ENCODE assay signal across 7 cellular contexts in genomic region chr17:45893725-45894021, GRCh38. TPM values are rescaled to one million over a fixed set of nuclear protein-coding genes. Genes with fewer than 3 reads are reported as not detected.
DNase-seq lines count a peak whose midpoint lies in the region; ATAC-seq and TF ChIP-seq lines count a peak whose summit lies in the region.

No MANE protein-coding gene starts in this region.

- H3K9me3 Mint-ChIP-seq in T-cell = no peaks in the 10 kb centered on the region

- POLR2A ChIA-PET in T-cell (lab: Charles Lee) = no interaction called here

- H3K27ac Mint-ChIP-seq in T-cell = peak overlapping the region; percentile 68 to 72

- H3K36me3 ChIP-seq in H7 (replicated peaks; ENCODE audit: control insufficient read depth, insufficient read depth, low read length) = no peaks in the 10 kb centered on the region
- H3K36me3 ChIP-seq in skeletal muscle satellite cell (ENCODE audit: insufficient read depth, low read length) = no peaks in the 10 kb centered on the region

- ATAC-seq in T-cell (replicated peaks in 1 of 4) = peak in 1 of 4 experiments; percentile 17

- peaks cover 13 to 17% of the 10 kb centered on the region in 2 donors for H3K27me3 Mint-ChIP-seq in T-cell

- peak overlapping the region; percentile 68 for H3K9ac ChIP-seq in skeletal muscle satellite cell (ENCODE audit: low read depth, low read length)

- peak overlapping the region; percentile 96 for H3K4me2 ChIP-seq in skeletal muscle satellite cell (ENCODE audit: low read length)

- H3K4me1 Mint-ChIP-seq in T-cell = peaks cover 5 to 28% (median 9%) of the 10 kb centered on the region in 3 donors

- peak overlapping the region; percentile 53 for H3K4me3 ChIP-seq in H7 (ENCODE audit: insufficient read depth, low read depth, low read length)
- H3K4me3 ChIP-seq in foreskin fibroblast (ENCODE audit: low read depth in 1 of 2, low read length in 2 of 2) = peak overlapping the region; percentile 57 to 61
- peak overlapping the region; percentile 78 for H3K4me3 ChIP-seq in skeletal muscle satellite cell (ENCODE audit: low read length)

- no peak for TF ChIP-seq CTCF in foreskin fibroblast (IDR thresholded peaks at IDR 0.05; ENCODE audit: low read depth, low read length)

- CTCF ChIA-PET in T-cell (lab: Charles Lee) = interaction anchor here in 1 of 2 donors (0.5 kb wide), 1 partner anchor 12 kb away, joined by 5 read pairs; no protein-coding TSS in a partner anchor

- no peak for DNase-seq in H7
- no peak for DNase-seq in T-cell
- DNase-seq in foreskin fibroblast = no peak
- no peak for DNase-seq in KG1 (lab: John Stamatoyannopoulos, UW)
- no peak for DNase-seq in HUDEP-2 (lab: John Stamatoyannopoulos, UW; ENCODE audit: unreplicated experiment in 76 of 76)
- DNase-seq in NCI-H1048 (lab: John Stamatoyannopoulos, UW) = no peak

- no peaks in the 10 kb centered on the region for H3K36me3 Mint-ChIP-seq in T-cell

- H3K4me1 ChIP-seq in skeletal muscle satellite cell (ENCODE audit: control insufficient read depth, insufficient read depth, low read length) = peaks cover 8% of the 10 kb centered on the region

- H3K4me3 Mint-ChIP-seq in T-cell = peak overlapping the region; percentile 81 to 90 (median 84)

- H3K27me3 ChIP-seq in H7 (ENCODE audit: control insufficient read depth, insufficient read depth, low read length) (peaks cover 54% of the 10 kb centered on the region), skeletal muscle satellite cell (ENCODE audit: control insufficient read depth, insufficient read depth, low read length) (peaks cover 51% of the 10 kb centered on the region)

- H3K9me3 ChIP-seq in skeletal muscle satellite cell (replicated peaks; ENCODE audit: low read length) = no peaks in the 10 kb centered on the region

RNA-seq across cellular contexts. Expression of gene MAPT, which starts 0.7 kb away (rescaled TPM):
- total RNA-seq in H7 (2014; rRNA removed; shearing (Covaris generic)) = 0.85 and 3.1 TPM in 2 replicates
- 1 to 10 TPM in 4 of 5 donors, under 1 TPM in 1; 0.86 to 1.8 (median 1.2) TPM for total RNA-seq in T-cell
- total RNA-seq in skeletal muscle satellite cell (2012; rRNA removed) = under 0.01 TPM in 2 replicates

RNA-seq across cellular contexts. Expression of gene SPPL2C, which starts 49.0 kb away (rescaled TPM):
- not detected in 2 replicates for total RNA-seq in H7 (2014; rRNA removed; shearing (Covaris generic))
- not detected for total RNA-seq in T-cell
- total RNA-seq in skeletal muscle satellite cell (2012; rRNA removed) = not detected in 2 replicates
